Comparison of ENCODE assay signal across 18 cellular contexts in the genomic region with DNA sequence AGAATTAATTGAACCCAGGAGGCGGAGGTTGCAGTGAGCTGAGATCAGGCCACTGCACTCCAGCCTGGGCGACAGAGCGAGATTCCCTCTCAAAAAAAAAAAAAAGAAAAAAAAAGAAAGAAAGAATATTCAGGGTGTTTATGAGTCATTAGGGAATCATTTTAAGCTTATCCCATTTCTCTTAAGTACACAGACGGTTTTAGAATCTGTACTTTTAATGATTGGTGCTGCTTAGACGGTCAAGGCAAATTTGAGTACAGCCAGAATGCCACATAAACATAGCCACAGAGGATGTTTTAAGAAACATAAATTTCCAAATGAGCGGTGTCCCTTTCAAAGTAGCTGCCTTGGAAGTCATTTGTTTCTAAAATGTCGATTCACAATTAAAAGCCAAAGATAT. TPM values are rescaled to one million over a fixed set of nuclear protein-coding genes. Genes with fewer than 3 reads are reported as not detected.
DNase-seq lines count a peak whose midpoint lies in the region; ATAC-seq, FAIRE-seq and TF ChIP-seq lines count a peak whose summit lies in the region.
"Had no signal": no experiment of that assay in that cellular context is flagged by ENCODE, and none has a peak within 500 bp of the region (broad histone marks: within the 10 kb centered on the region; RNA-seq: fewer than 3 reads in every experiment).

No MANE protein-coding gene starts in this region.

- H3K4me1 Mint-ChIP-seq in HFFc6 (ENCODE audit: low read depth), result peaks cover 38% of the 10 kb centered on the region
- peaks cover 52% of the 10 kb centered on the region for H3K4me1 Mint-ChIP-seq in brain
- H3K4me1 Mint-ChIP-seq in CD8-positive, alpha-beta T cell (ENCODE audit: low read depth), result peaks cover 19% of the 10 kb centered on the region

- peaks cover 48% of the 10 kb centered on the region for H3K79me2 ChIP-seq in osteoblast (ENCODE audit: insufficient read depth, low read length)

- H3K4me2 ChIP-seq in A549 (peak overlapping the region; percentile 73; the same call in 2 of the 3 replicates), osteoblast (ENCODE audit: insufficient read depth, low read length) (peak overlapping the region; percentile 63)

- no peaks in the 10 kb centered on the region for H3K27me3 ChIP-seq in osteoblast (ENCODE audit: insufficient read depth, low read length)
- no peaks in the 10 kb centered on the region for H3K27me3 ChIP-seq in CD8-positive, alpha-beta T cell (ENCODE audit: insufficient read depth, low read length)
- H3K27me3 ChIP-seq: BLaER1 had no signal

- intact Hi-C loops in CD8-positive, alpha-beta T cell (cut with DNase I, micrococcal nuclease), result loop anchor here (10.0 kb wide), 2 partner anchors 349 to 829 kb away; partner anchors contain the start of gene RCBTB1 (in 1 of the 2)

- TF ChIP-seq RAD21 in A549 (conservative IDR thresholded peaks at IDR 0.05 in 1 of 2, IDR thresholded peaks at IDR 0.05 in 1 of 2), result no peak

- no peaks in the 10 kb centered on the region; the same call in 1 of the 2 replicates for H3K27me3 Mint-ChIP-seq in HFFc6 (ENCODE audit: insufficient read depth)
- H3K27me3 Mint-ChIP-seq in brain, result peaks cover 8% of the 10 kb centered on the region
- H3K27me3 Mint-ChIP-seq in CD8-positive, alpha-beta T cell (ENCODE audit: low read depth), result no peaks in the 10 kb centered on the region
- H3K27me3 Mint-ChIP-seq: IgD-negative memory B cell had no signal

- H3K36me3 ChIP-seq in osteoblast (ENCODE audit: insufficient read depth, low read length), result peaks cover 13% of the 10 kb centered on the region
- no peaks in the 10 kb centered on the region for H3K36me3 ChIP-seq in CD8-positive, alpha-beta T cell (ENCODE audit: insufficient read depth, low read length)

- FAIRE-seq in A549 (lab: Jason Lieb, UNC), result no peak
- FAIRE-seq: GM19239, H54 had no signal

- DNase-seq in A549 (ENCODE audit: low read depth in 1 of 2, low spot score in 1 of 2), result no peak
- no peak for DNase-seq in HFFc6
- peak; percentile 38 for DNase-seq in osteoblast (ENCODE audit: insufficient read length, low spot score, missing footprints)
- DNase-seq in ureter (ENCODE audit: low spot score), result no peak
- DNase-seq in CD8-positive, alpha-beta T cell, result no peak
- DNase-seq: 8988T, EL, NCI-H1436 treated with DMSO at 0.1 percent for 48 hours, NCI-H2029 treated with DMSO at 0.1 percent for 48 hours, NCI-H510A, NCI-H774 had no signal

- no peaks in the 10 kb centered on the region for H4K20me1 ChIP-seq in osteoblast (ENCODE audit: insufficient read depth, low read length)
- H4K20me1 ChIP-seq: BLaER1 had no signal

- no peak for TF ChIP-seq EP300 in A549 (IDR thresholded peaks at IDR 0.05)

- H3K9me3 ChIP-seq in A549 (no peaks in the 10 kb centered on the region), osteoblast (ENCODE audit: low read depth, low read length) (no peaks in the 10 kb centered on the region)
- H3K9me3 ChIP-seq in CD8-positive, alpha-beta T cell (ENCODE audit: low read length), result no peaks in the 10 kb centered on the region
- H3K9me3 ChIP-seq: BLaER1 had no signal

- WGBS in A549 (ENCODE audit: missing lambda C conversion rate), result 94% methylated on average over 7 of the region's 7 CpGs

- POLR2A ChIA-PET in A549 (lab: Yijun Ruan, JAX), result no interaction called here
- POLR2A ChIA-PET in CD8-positive, alpha-beta T cell (lab: Charles Lee), result interaction anchor here (0.6 kb wide), 2 partner anchors 26 to 487 kb away, joined by 3 to 5 read pairs; no protein-coding TSS in a partner anchor

- H3K4me3 Mint-ChIP-seq in HFFc6, result peak overlapping the region; percentile 94
- peak overlapping the region in 4 of 5 experiments; percentile 23 to 99 (median 62) for H3K4me3 Mint-ChIP-seq in brain
- H3K4me3 Mint-ChIP-seq in CD8-positive, alpha-beta T cell, result no peak overlapping the region

- H3K27ac ChIP-seq in A549 (no peak overlapping the region), osteoblast (ENCODE audit: low read depth, low read length) (no peak overlapping the region)
- no peak overlapping the region for H3K27ac ChIP-seq in CD8-positive, alpha-beta T cell (ENCODE audit: low read depth, low read length)
- H3K27ac ChIP-seq: BLaER1 had no signal

- CTCF ChIA-PET in A549 (lab: Yijun Ruan, JAX), result no interaction called here
- CTCF ChIA-PET in CD8-positive, alpha-beta T cell (lab: Charles Lee), result interaction anchor here (0.6 kb wide), 1 partner anchor 545 kb away, joined by 3 read pairs; no protein-coding TSS in a partner anchor

- H3K9me3 Mint-ChIP-seq in HFFc6 (no peaks in the 10 kb centered on the region), brain (peaks cover 0 to 3% (median 0%) of the 10 kb centered on the region in 5 experiments)
- H3K9me3 Mint-ChIP-seq in CD8-positive, alpha-beta T cell, result no peaks in the 10 kb centered on the region
- H3K9me3 Mint-ChIP-seq: IgD-negative memory B cell had no signal

- TF ChIP-seq POLR2A in A549 (IDR thresholded peaks at IDR 0.05; ENCODE audit: low read length), result no peak

- H3K36me3 Mint-ChIP-seq in HFFc6 (ENCODE audit: low read depth) (no peaks in the 10 kb centered on the region), brain (peaks cover 12% of the 10 kb centered on the region)
- peaks cover 17% of the 10 kb centered on the region for H3K36me3 Mint-ChIP-seq in CD8-positive, alpha-beta T cell

- H3K4me1 ChIP-seq in A549, result peaks cover 20% of the 10 kb centered on the region; the same call in 2 of the 3 replicates
- H3K4me1 ChIP-seq in osteoblast (ENCODE audit: insufficient read depth, low read length), result peaks cover 25% of the 10 kb centered on the region
- peaks cover 14% of the 10 kb centered on the region for H3K4me1 ChIP-seq in CD8-positive, alpha-beta T cell (ENCODE audit: insufficient read depth, low read length)

- TF ChIP-seq CTCF in A549 (IDR thresholded peaks at IDR 0.05), result no peak
- TF ChIP-seq CTCF in HFFc6 (IDR thresholded peaks at IDR 0.05), result no peak
- no peak for TF ChIP-seq CTCF in brain (conservative IDR thresholded peaks at IDR 0.05)
- TF ChIP-seq CTCF in osteoblast (IDR thresholded peaks at IDR 0.05; ENCODE audit: extremely low read depth, low read depth, low read length), result no peak
- TF ChIP-seq CTCF in CD8-positive, alpha-beta T cell (IDR thresholded peaks at IDR 0.05), result no peak

- H3K4me3 ChIP-seq in A549, result no peak overlapping the region
- no peak overlapping the region for H3K4me3 ChIP-seq in osteoblast (ENCODE audit: insufficient read depth, low read length)
- no peak overlapping the region for H3K4me3 ChIP-seq in CD8-positive, alpha-beta T cell (ENCODE audit: low read depth, low read length)
- H3K4me3 ChIP-seq: BLaER1 had no signal

- H3K27ac Mint-ChIP-seq in HFFc6 (peak overlapping the region; percentile 29; the same call in 1 of the 2 replicates), brain (no peak overlapping the region)
- no peak overlapping the region for H3K27ac Mint-ChIP-seq in CD8-positive, alpha-beta T cell
- H3K27ac Mint-ChIP-seq: IgD-negative memory B cell had no signal

- no peak overlapping the region for H2AFZ ChIP-seq in osteoblast (ENCODE audit: low read length)

- no peak for ATAC-seq in A549
- ATAC-seq in CD8-positive, alpha-beta T cell, result no peak
- no peak for ATAC-seq in GM19023 (IDR thresholded peaks at IDR 0.05; ENCODE audit: unreplicated experiment)
- no peak for ATAC-seq in GM19452 (IDR thresholded peaks at IDR 0.05; ENCODE audit: unreplicated experiment)

TF ChIP-seq in A549, 52 proteins besides CTCF, POLR2A, EP300 and RAD21 (continues in another document):
- TF ChIP-seq HOXA7 (CRISPR knock-in tag; IDR thresholded peaks at IDR 0.05) (no peak), HOXB13 (CRISPR knock-in tag; IDR thresholded peaks at IDR 0.05; ENCODE audit: low read depth) (no peak), GATA3 (IDR thresholded peaks at IDR 0.05; ENCODE audit: borderline replicate concordance) (no peak), POLR2AphosphoS2 (conservative IDR thresholded peaks at IDR 0.05; ENCODE audit: low read length) (no peak), SMC3 (IDR thresholded peaks at IDR 0.05) (no peak), JUN (IDR thresholded peaks at IDR 0.05) (no peak), NPAS2 (CRISPR knock-in tag; IDR thresholded peaks at IDR 0.05; ENCODE audit: borderline replicate concordance) (no peak), EHF (CRISPR knock-in tag; IDR thresholded peaks at IDR 0.05) (no peak), CBX8 (IDR thresholded peaks at IDR 0.05) (no peak), HDAC2 (IDR thresholded peaks at IDR 0.05) (no peak)
- TF ChIP-seq, protein P1, sequence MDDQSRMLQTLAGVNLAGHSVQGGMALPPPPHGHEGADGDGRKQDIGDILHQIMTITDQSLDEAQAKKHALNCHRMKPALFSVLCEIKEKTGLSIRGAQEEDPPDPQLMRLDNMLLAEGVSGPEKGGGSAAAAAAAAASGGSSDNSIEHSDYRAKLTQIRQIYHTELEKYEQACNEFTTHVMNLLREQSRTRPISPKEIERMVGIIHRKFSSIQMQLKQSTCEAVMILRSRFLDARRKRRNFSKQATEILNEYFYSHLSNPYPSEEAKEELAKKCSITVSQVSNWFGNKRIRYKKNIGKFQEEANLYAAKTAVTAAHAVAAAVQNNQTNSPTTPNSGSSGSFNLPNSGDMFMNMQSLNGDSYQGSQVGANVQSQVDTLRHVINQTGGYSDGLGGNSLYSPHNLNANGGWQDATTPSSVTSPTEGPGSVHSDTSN (IDR thresholded peaks at IDR 0.05), result no peak
- TF ChIP-seq, protein P2, sequence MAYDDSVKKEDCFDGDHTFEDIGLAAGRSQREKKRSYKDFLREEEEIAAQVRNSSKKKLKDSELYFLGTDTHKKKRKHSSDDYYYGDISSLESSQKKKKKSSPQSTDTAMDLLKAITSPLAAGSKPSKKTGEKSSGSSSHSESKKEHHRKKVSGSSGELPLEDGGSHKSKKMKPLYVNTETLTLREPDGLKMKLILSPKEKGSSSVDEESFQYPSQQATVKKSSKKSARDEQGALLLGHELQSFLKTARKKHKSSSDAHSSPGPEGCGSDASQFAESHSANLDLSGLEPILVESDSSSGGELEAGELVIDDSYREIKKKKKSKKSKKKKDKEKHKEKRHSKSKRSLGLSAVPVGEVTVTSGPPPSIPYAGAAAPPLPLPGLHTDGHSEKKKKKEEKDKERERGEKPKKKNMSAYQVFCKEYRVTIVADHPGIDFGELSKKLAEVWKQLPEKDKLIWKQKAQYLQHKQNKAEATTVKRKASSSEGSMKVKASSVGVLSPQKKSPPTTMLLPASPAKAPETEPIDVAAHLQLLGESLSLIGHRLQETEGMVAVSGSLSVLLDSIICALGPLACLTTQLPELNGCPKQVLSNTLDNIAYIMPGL (CRISPR knock-in tag; IDR thresholded peaks at IDR 0.05; ENCODE audit: borderline replicate concordance), result no peak

RNA-seq across cellular contexts. Expression of gene SPRYD7, which starts 2.6 kb away (rescaled TPM):
- 9.0 and 11.6 TPM in 2 replicates for polyA plus RNA-seq in A549 (2011; rRNA removed)
- 7.2 and 15.4 TPM in 2 replicates for polyA plus RNA-seq in A549 (2012; cell fraction: cytosol; rRNA removed)
- polyA plus RNA-seq in A549 (2012; cell fraction: nucleus; rRNA removed), result 2.5 and 2.7 TPM in 2 replicates
- polyA plus RNA-seq in A549 (2017; fragmentation: RNase III; extraction: RNeasy Plus Mini Kit Qiagen cat#74134 plus additional on column Dnase treatment), result 12.3 to 14.4 TPM (median 13.6 TPM) in 3 replicates
- 2.3 and 2.5 TPM in 2 replicates for polyA minus RNA-seq in A549 (2011; rRNA and poly(A)+ RNA removed)
- total RNA-seq in HFFc6 (2021; fragmentation: NEBNext Ultra II Directional; extraction: Animal tissue kit (Norgen Biotek cat#: 25700)), result 10 to 100 TPM; 15.1 to 19.3 (median 17.9) TPM
- 5.6 TPM for polyA plus RNA-seq in brain (ENCODE audit: insufficient read depth, low read depth, low replicate concordance)
- total RNA-seq in osteoblast, result 3.8 and 4.0 TPM in 2 replicates
- 9.4 TPM for total RNA-seq in ureter
- 1 to 10 TPM; 1.2 to 1.4 TPM for total RNA-seq in CD8-positive, alpha-beta T cell
